Comparison of ENCODE assay signal across 1 cellular context in the genomic region with DNA sequence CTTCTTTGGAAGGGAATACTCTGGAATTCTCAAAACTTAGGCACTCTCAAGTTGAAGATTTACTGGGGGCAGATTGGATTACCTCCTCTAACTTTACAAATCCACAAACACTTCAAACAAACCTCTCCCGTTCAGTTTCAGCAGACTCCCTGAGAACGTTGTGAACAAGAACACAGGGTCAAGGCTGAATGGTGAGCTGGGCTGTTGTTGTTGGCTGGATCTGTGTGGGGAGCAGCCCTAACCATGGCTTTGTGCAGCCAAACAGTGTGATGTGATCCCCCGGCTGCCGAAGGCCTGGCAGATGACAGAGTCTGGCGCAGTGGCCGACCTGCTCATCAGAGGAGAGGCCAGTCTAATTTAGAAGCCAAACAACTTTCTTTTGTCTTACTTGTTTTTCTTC.
TF ChIP-seq lines count a peak whose summit lies in the region.

No MANE protein-coding gene starts in this region.

TF ChIP-seq in HepG2, 621 proteins besides CTCF, POLR2A, EP300 and RAD21 (continued from another document):
- TF ChIP-seq, protein P1, sequence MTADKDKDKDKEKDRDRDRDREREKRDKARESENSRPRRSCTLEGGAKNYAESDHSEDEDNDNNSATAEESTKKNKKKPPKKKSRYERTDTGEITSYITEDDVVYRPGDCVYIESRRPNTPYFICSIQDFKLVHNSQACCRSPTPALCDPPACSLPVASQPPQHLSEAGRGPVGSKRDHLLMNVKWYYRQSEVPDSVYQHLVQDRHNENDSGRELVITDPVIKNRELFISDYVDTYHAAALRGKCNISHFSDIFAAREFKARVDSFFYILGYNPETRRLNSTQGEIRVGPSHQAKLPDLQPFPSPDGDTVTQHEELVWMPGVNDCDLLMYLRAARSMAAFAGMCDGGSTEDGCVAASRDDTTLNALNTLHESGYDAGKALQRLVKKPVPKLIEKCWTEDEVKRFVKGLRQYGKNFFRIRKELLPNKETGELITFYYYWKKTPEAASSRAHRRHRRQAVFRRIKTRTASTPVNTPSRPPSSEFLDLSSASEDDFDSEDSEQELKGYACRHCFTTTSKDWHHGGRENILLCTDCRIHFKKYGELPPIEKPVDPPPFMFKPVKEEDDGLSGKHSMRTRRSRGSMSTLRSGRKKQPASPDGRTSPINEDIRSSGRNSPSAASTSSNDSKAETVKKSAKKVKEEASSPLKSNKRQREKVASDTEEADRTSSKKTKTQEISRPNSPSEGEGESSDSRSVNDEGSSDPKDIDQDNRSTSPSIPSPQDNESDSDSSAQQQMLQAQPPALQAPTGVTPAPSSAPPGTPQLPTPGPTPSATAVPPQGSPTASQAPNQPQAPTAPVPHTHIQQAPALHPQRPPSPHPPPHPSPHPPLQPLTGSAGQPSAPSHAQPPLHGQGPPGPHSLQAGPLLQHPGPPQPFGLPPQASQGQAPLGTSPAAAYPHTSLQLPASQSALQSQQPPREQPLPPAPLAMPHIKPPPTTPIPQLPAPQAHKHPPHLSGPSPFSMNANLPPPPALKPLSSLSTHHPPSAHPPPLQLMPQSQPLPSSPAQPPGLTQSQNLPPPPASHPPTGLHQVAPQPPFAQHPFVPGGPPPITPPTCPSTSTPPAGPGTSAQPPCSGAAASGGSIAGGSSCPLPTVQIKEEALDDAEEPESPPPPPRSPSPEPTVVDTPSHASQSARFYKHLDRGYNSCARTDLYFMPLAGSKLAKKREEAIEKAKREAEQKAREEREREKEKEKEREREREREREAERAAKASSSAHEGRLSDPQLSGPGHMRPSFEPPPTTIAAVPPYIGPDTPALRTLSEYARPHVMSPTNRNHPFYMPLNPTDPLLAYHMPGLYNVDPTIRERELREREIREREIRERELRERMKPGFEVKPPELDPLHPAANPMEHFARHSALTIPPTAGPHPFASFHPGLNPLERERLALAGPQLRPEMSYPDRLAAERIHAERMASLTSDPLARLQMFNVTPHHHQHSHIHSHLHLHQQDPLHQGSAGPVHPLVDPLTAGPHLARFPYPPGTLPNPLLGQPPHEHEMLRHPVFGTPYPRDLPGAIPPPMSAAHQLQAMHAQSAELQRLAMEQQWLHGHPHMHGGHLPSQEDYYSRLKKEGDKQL (CRISPR knock-in tag; IDR thresholded peaks at IDR 0.05; ENCODE audit: low read depth): no peak
- TF ChIP-seq ZMYM4 (CRISPR knock-in tag; IDR thresholded peaks at IDR 0.05) (peak; percentile 13; the same call in 1 of the 2 replicates), ZSCAN9 (CRISPR knock-in tag; IDR thresholded peaks at IDR 0.05; ENCODE audit: borderline replicate concordance) (no peak), ZUFSP (CRISPR knock-in tag; IDR thresholded peaks at IDR 0.05; ENCODE audit: borderline replicate concordance) (no peak)
